Comparison of ENCODE assay signal across 18 cellular contexts in genomic region chr18:3273042-3273441, GRCh38.
"Had no signal": no experiment of that assay in that cellular context is flagged by ENCODE, and none has a peak within 500 bp of the region (broad histone marks: within the 10 kb centered on the region; RNA-seq: fewer than 3 reads in every experiment).

No MANE protein-coding gene starts in this region.

- H3K27ac ChIP-seq: adrenal gland, coronary artery, heart left ventricle, left ventricle myocardium inferior, parathyroid adenoma, thyroid gland, uterus had no signal

- H3K9me3 ChIP-seq: adrenal gland, heart left ventricle, left ventricle myocardium inferior, SK-N-SH, thyroid gland, uterus had no signal

- DNase-seq: activated CD4-positive, CD25-positive, alpha-beta regulatory T cell; activated CD8-positive, alpha-beta memory T cell treated with anti-CD3 and anti-CD28 coated beads for 24 hours; activated gamma-delta T cell; adrenal gland; effector CD4-positive, alpha-beta T cell; heart left ventricle; kidney; left ventricle myocardium inferior; mesenchymal stem cell; SK-N-SH; stimulated activated CD4-positive, alpha-beta T cell treated with anti-CD3 and anti-CD28 coated beads, Interleukin-4, amount 100 ng/mL, for 1 hour; stimulated activated CD8-positive, alpha-beta memory T cell treated with anti-CD3 and anti-CD28 coated beads, Interleukin-4, amount 100 ng/mL, for 48 hours; thyroid gland; uterus had no signal

- H3K27me3 ChIP-seq: adrenal gland, heart left ventricle, thyroid gland, uterus had no signal

- H3K36me3 ChIP-seq: uterus had no signal

- FAIRE-seq: frontal cortex, kidney, TTC549 had no signal

- H3K4me3 ChIP-seq: adrenal gland, coronary artery, heart left ventricle, left ventricle myocardium inferior, thyroid gland, uterus had no signal

- H3K4me1 ChIP-seq: uterus had no signal

- ATAC-seq: heart left ventricle had no signal
